In genomic region chr2:237677951-237678481, GRCh38 we compare ENCODE assay signal across 8 cellular contexts. TPM values are rescaled to one million over a fixed set of nuclear protein-coding genes. Genes with fewer than 3 reads are reported as not detected.
DNase-seq lines count a peak whose midpoint lies in the region; ATAC-seq and TF ChIP-seq lines count a peak whose summit lies in the region.

No MANE protein-coding gene starts in this region.

- H3K27me3 ChIP-seq in BLaER1, result no peaks in the 10 kb centered on the region

- no peak overlapping the region for H3K9ac ChIP-seq in BLaER1

- H3K4me1 Mint-ChIP-seq in osteocyte (ENCODE audit: unreplicated experiment), result peaks cover 33% of the 10 kb centered on the region

- peaks cover 36% of the 10 kb centered on the region for H4K20me1 ChIP-seq in BLaER1

- peaks cover 13% of the 10 kb centered on the region for H3K36me3 ChIP-seq in BLaER1

- no peaks in the 10 kb centered on the region for H3K9me3 Mint-ChIP-seq in osteocyte (ENCODE audit: unreplicated experiment)

- no peaks in the 10 kb centered on the region for H3K9me3 ChIP-seq in BLaER1

- no peak for TF ChIP-seq CTCF in fibroblast of villous mesenchyme (IDR thresholded peaks at IDR 0.05; ENCODE audit: insufficient read depth, low read depth, low read length)
- TF ChIP-seq CTCF in osteocyte (IDR thresholded peaks at IDR 0.05), result no peak

- no peaks in the 10 kb centered on the region for H3K36me3 Mint-ChIP-seq in osteocyte (ENCODE audit: unreplicated experiment)

- ATAC-seq in GM19463 (IDR thresholded peaks at IDR 0.05; ENCODE audit: unreplicated experiment) (no peak), GM21528 (IDR thresholded peaks at IDR 0.05; ENCODE audit: low FRiP score, unreplicated experiment) (no peak)

- H3K4me3 Mint-ChIP-seq in osteocyte (ENCODE audit: unreplicated experiment), result no peak overlapping the region

- peak; percentile 99 for DNase-seq in SIG-M5 treated with dmso at 0.1 percent for 504 hours (lab: John Stamatoyannopoulos, UW; ENCODE audit: unreplicated experiment)
- DNase-seq in fibroblast of villous mesenchyme (ENCODE audit: low read depth), result peak; percentile 96
- no peak for DNase-seq in osteocyte (ENCODE audit: extremely low spot score, unreplicated experiment)
- DNase-seq in effector CD4-positive, alpha-beta T cell, result no peak
- DNase-seq in cerebellum (ENCODE audit: low spot score), result no peak

- H3K4me2 ChIP-seq in BLaER1, result peak overlapping the region; percentile 97

- no peaks in the 10 kb centered on the region for H3K27me3 Mint-ChIP-seq in osteocyte (ENCODE audit: unreplicated experiment)

- H3K27ac ChIP-seq in BLaER1, result no peak overlapping the region

- peaks cover 74% of the 10 kb centered on the region for H3K4me1 ChIP-seq in BLaER1

- no peak overlapping the region for H3K4me3 ChIP-seq in BLaER1
- H3K4me3 ChIP-seq in fibroblast of villous mesenchyme (ENCODE audit: low read depth, low read length), result no peak overlapping the region

- peak overlapping the region; percentile 27 for H3K27ac Mint-ChIP-seq in osteocyte (ENCODE audit: unreplicated experiment)

RNA-seq across cellular contexts. Expression of gene LRRFIP1, which starts 50.6 kb away (rescaled TPM):
- total RNA-seq in fibroblast of villous mesenchyme, result 63.5 and 64.3 TPM in 2 replicates
- 78.9 and 79.9 TPM in 2 replicates for total RNA-seq in osteocyte
- 33.8 TPM for total RNA-seq in cerebellum

Comparison
In these comparisons a context has a peak if more than half of its experiments do, and no peak if none do; other contexts are left out.
1. DNase-seq: peak in SIG-M5 treated with dmso at 0.1 percent for 504 hours (single experiment) and fibroblast of villous mesenchyme (single experiment); none in osteocyte (single experiment), effector CD4-positive, alpha-beta T cell (single experiment) and cerebellum (single experiment).